ENCODE assay signal across 17 cellular contexts in the genomic region with DNA sequence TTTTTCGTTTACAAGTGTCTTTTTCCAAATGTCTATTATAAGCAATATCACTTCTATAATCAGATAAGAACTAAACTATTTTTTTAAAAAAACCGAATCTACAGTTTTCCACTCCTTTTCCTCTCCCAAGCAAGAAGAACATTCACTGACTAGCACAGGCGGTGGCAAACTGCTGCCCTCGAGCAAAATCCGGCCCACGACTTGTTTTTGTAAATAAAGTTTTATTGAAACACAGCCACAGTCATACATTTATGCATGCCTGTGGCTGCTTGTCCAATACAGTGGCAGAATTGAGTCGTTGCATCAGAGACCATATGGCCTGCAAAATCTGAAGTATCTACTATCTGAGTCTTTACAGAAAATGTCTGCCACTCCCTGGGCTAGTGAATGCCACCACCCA.
"Had no signal": no experiment of that assay in that cellular context is flagged by ENCODE, and none has a peak within 500 bp of the region (broad histone marks: within the 10 kb centered on the region; RNA-seq: fewer than 3 reads in every experiment).

No MANE protein-coding gene starts in this region.

- FAIRE-seq: endometrium, frontal cortex, keratinocyte had no signal

- ATAC-seq: activated CD8-positive, alpha-beta T cell treated with anti-CD3 and anti-CD28 coated beads for 36 hours; activated T-helper 17 cell treated with anti-CD3 and anti-CD28 coated beads, Interleukin-2, amount 50 U/mL, for 72 hours had no signal

- H3K4me3 ChIP-seq: ascending aorta had no signal

- H3K27me3 ChIP-seq: ascending aorta had no signal

- DNase-seq: activated CD4-positive, alpha-beta T cell treated with anti-CD3 and anti-CD28 coated beads for 48 hours; activated CD4-positive, CD25-positive, alpha-beta regulatory T cell; activated CD8-positive, alpha-beta T cell treated with anti-CD3 and anti-CD28 coated beads for 36 hours; activated naive CD4-positive, alpha-beta T cell treated with anti-CD3 and anti-CD28 coated beads for 36 hours; activated T-cell treated with anti-CD3 and anti-CD28 coated beads, Interleukin-2, amount 50 U/mL, for 1 hour; cortex of kidney; head of caudate nucleus; occipital lobe; stimulated activated CD4-positive, alpha-beta T cell treated with anti-CD3 and anti-CD28 coated beads, Interleukin-12 subunit alpha, Interleukin-12 subunit beta, amount 100 ng/mL, for 4 hours; stimulated activated CD4-positive, alpha-beta T cell treated with anti-CD3 and anti-CD28 coated beads, Interleukin-1b, Interleukin-23, amount 100 ng/mL, for 48 hours; stimulated activated CD8-positive, alpha-beta memory T cell treated with anti-CD3 and anti-CD28 coated beads, Interleukin-4, amount 100 ng/mL, for 48 hours; stimulated activated naive CD4-positive, alpha-beta T cell treated with Interleukin-2 at 50 U/mL for 16 hours had no signal

- H3K9me3 ChIP-seq: ascending aorta had no signal
